Comparison of ENCODE assay signal across 12 cellular contexts in genomic region chr10:31090894-31091607, GRCh38. TPM values are rescaled to one million over a fixed set of nuclear protein-coding genes. Genes with fewer than 3 reads are reported as not detected.
DNase-seq lines count a peak whose midpoint lies in the region; ATAC-seq and TF ChIP-seq lines count a peak whose summit lies in the region.
"Had no signal": no experiment of that assay in that cellular context is flagged by ENCODE, and none has a peak within 500 bp of the region (broad histone marks: within the 10 kb centered on the region; RNA-seq: fewer than 3 reads in every experiment).

No MANE protein-coding gene starts in this region.

- no peak for TF ChIP-seq CTCF in activated CD8-positive, alpha-beta T cell treated with anti-CD3 and anti-CD28 coated beads for 36 hours (IDR thresholded peaks at IDR 0.05)

- DNase-seq in activated T-cell treated with anti-CD3 and anti-CD28 coated beads, Interleukin-2, amount 50 U/mL, for 72 hours, result peak; percentile 13 to 46
- no peak for DNase-seq in activated T-cell treated with anti-CD3 and anti-CD28 coated beads for 4 hours
- peak; percentile 26 for DNase-seq in activated CD8-positive, alpha-beta T cell treated with anti-CD3 and anti-CD28 coated beads for 36 hours
- peak; percentile 41 for DNase-seq in stimulated activated naive B cell treated with anti-CD40 and anti-IgM and Interleukin-4, amounts not matched to agents 10 μg/mL and 1 μg/mL and 100 μg/mL, for 72 hours
- DNase-seq in NCI-H82 (lab: John Stamatoyannopoulos, UW), result no peak
- DNase-seq: activated CD8-positive, alpha-beta memory T cell treated with anti-CD3 and anti-CD28 coated beads for 24 hours; Kasumi-1; kidney; stimulated activated CD4-positive, alpha-beta T cell treated with anti-CD3 and anti-CD28 coated beads, Interleukin-1b, Interleukin-23, amount 100 ng/mL, for 48 hours had no signal

- no peaks in the 10 kb centered on the region for H3K9me3 Mint-ChIP-seq in activated T-cell treated with anti-CD3 and anti-CD28 coated beads, Interleukin-2, amount 50 U/mL, for 72 hours
- no peaks in the 10 kb centered on the region for H3K9me3 Mint-ChIP-seq in activated CD8-positive, alpha-beta T cell treated with anti-CD3 and anti-CD28 coated beads for 36 hours
- no peaks in the 10 kb centered on the region for H3K9me3 Mint-ChIP-seq in stimulated activated naive B cell treated with anti-CD40 and anti-IgM and Interleukin-4, amounts not matched to agents 10 μg/mL and 1 μg/mL and 100 μg/mL, for 72 hours

- CTCF ChIA-PET in activated CD8-positive, alpha-beta T cell treated with anti-CD3 and anti-CD28 coated beads for 36 hours (lab: Charles Lee), result interaction anchor here (0.7 kb wide), 1 partner anchor 9 kb away, joined by 3 read pairs; no protein-coding TSS in a partner anchor

- peaks cover 0 to 1% of the 10 kb centered on the region in 2 donors for H3K36me3 Mint-ChIP-seq in activated T-cell treated with anti-CD3 and anti-CD28 coated beads, Interleukin-2, amount 50 U/mL, for 72 hours (ENCODE audit: insufficient read depth in 2 of 2)
- H3K36me3 Mint-ChIP-seq in activated CD8-positive, alpha-beta T cell treated with anti-CD3 and anti-CD28 coated beads for 36 hours (ENCODE audit: low read depth), result no peaks in the 10 kb centered on the region
- no peaks in the 10 kb centered on the region for H3K36me3 Mint-ChIP-seq in stimulated activated naive B cell treated with anti-CD40 and anti-IgM and Interleukin-4, amounts not matched to agents 10 μg/mL and 1 μg/mL and 100 μg/mL, for 72 hours

- no peak overlapping the region for H3K4me3 Mint-ChIP-seq in activated T-cell treated with anti-CD3 and anti-CD28 coated beads, Interleukin-2, amount 50 U/mL, for 72 hours
- no peak overlapping the region for H3K4me3 Mint-ChIP-seq in activated CD8-positive, alpha-beta T cell treated with anti-CD3 and anti-CD28 coated beads for 36 hours
- H3K4me3 Mint-ChIP-seq in stimulated activated naive B cell treated with anti-CD40 and anti-IgM and Interleukin-4, amounts not matched to agents 10 μg/mL and 1 μg/mL and 100 μg/mL, for 72 hours, result no peak overlapping the region

- peak overlapping the region; percentile 14 for H3K27ac Mint-ChIP-seq in activated T-cell treated with anti-CD3 and anti-CD28 coated beads, Interleukin-2, amount 50 U/mL, for 72 hours
- H3K27ac Mint-ChIP-seq in activated CD8-positive, alpha-beta T cell treated with anti-CD3 and anti-CD28 coated beads for 36 hours, result no peak overlapping the region
- H3K27ac Mint-ChIP-seq in stimulated activated naive B cell treated with anti-CD40 and anti-IgM and Interleukin-4, amounts not matched to agents 10 μg/mL and 1 μg/mL and 100 μg/mL, for 72 hours, result peak overlapping the region; percentile 16

- peak; percentile 87 to 89 for ATAC-seq in activated T-cell treated with anti-CD3 and anti-CD28 coated beads, Interleukin-2, amount 50 U/mL, for 72 hours (replicated peaks in 1 of 2)
- ATAC-seq in HG03159 (IDR thresholded peaks at IDR 0.05; ENCODE audit: unreplicated experiment) (peak; percentile 94), GM21367 (IDR thresholded peaks at IDR 0.05; ENCODE audit: unreplicated experiment) (no peak), HG02840 (IDR thresholded peaks at IDR 0.05; ENCODE audit: low FRiP score, unreplicated experiment) (no peak)
- ATAC-seq in activated CD8-positive, alpha-beta T cell treated with anti-CD3 and anti-CD28 coated beads for 36 hours, result peak; percentile 81
- ATAC-seq in stimulated activated naive B cell treated with anti-CD40 and anti-IgM and Interleukin-4, amounts not matched to agents 10 μg/mL and 1 μg/mL and 100 μg/mL, for 72 hours (replicated peaks), result peak; percentile 95 to 96

- POLR2A ChIA-PET in activated CD8-positive, alpha-beta T cell treated with anti-CD3 and anti-CD28 coated beads for 36 hours (lab: Charles Lee), result interaction anchor here (0.9 kb wide), 1 partner anchor 8 kb away, joined by 3 read pairs; no protein-coding TSS in a partner anchor

- H3K4me1 Mint-ChIP-seq in activated T-cell treated with anti-CD3 and anti-CD28 coated beads, Interleukin-2, amount 50 U/mL, for 72 hours (ENCODE audit: low read depth), result peaks cover 39% of the 10 kb centered on the region
- H3K4me1 Mint-ChIP-seq in activated CD8-positive, alpha-beta T cell treated with anti-CD3 and anti-CD28 coated beads for 36 hours (ENCODE audit: low read depth), result peaks cover 13% of the 10 kb centered on the region
- H3K4me1 Mint-ChIP-seq in stimulated activated naive B cell treated with anti-CD40 and anti-IgM and Interleukin-4, amounts not matched to agents 10 μg/mL and 1 μg/mL and 100 μg/mL, for 72 hours, result peaks cover 4 to 18% of the 10 kb centered on the region in 2 donors

- no peaks in the 10 kb centered on the region for H3K27me3 Mint-ChIP-seq in activated T-cell treated with anti-CD3 and anti-CD28 coated beads, Interleukin-2, amount 50 U/mL, for 72 hours (ENCODE audit: low read depth)
- H3K27me3 Mint-ChIP-seq in activated CD8-positive, alpha-beta T cell treated with anti-CD3 and anti-CD28 coated beads for 36 hours, result no peaks in the 10 kb centered on the region
- H3K27me3 Mint-ChIP-seq in stimulated activated naive B cell treated with anti-CD40 and anti-IgM and Interleukin-4, amounts not matched to agents 10 μg/mL and 1 μg/mL and 100 μg/mL, for 72 hours, result peaks cover 0 to 10% of the 10 kb centered on the region in 2 donors

- intact Hi-C loops in activated CD8-positive, alpha-beta T cell treated with anti-CD3 and anti-CD28 coated beads for 36 hours (cut with micrococcal nuclease), result no loop called here

RNA-seq across cellular contexts. Expression of gene ZNF438, which starts 59.4 kb away (rescaled TPM):
- total RNA-seq in activated T-cell treated with anti-CD3 and anti-CD28 coated beads, Interleukin-2, amount 50 U/mL, for 72 hours, result 1 to 10 TPM; 5.2 to 5.4 TPM
- total RNA-seq in activated CD8-positive, alpha-beta T cell treated with anti-CD3 and anti-CD28 coated beads for 36 hours, result 1 to 10 TPM; 3.0 to 3.9 TPM

Comparison
In these comparisons a context has a peak if more than half of its experiments do, and no peak if none do; other contexts are left out.
1. DNase-seq: peak in activated T-cell treated with anti-CD3 and anti-CD28 coated beads, Interleukin-2, amount 50 U/mL, for 72 hours (2 of 2), activated CD8-positive, alpha-beta T cell treated with anti-CD3 and anti-CD28 coated beads for 36 hours (single experiment) and stimulated activated naive B cell treated with anti-CD40 and anti-IgM and Interleukin-4, amounts not matched to agents 10 μg/mL and 1 μg/mL and 100 μg/mL, for 72 hours (single experiment); none in activated T-cell treated with anti-CD3 and anti-CD28 coated beads for 4 hours (single experiment) and NCI-H82 (single experiment).
2. ATAC-seq: peak in activated T-cell treated with anti-CD3 and anti-CD28 coated beads, Interleukin-2, amount 50 U/mL, for 72 hours (2 of 2), HG03159 (single experiment), activated CD8-positive, alpha-beta T cell treated with anti-CD3 and anti-CD28 coated beads for 36 hours (single experiment) and stimulated activated naive B cell treated with anti-CD40 and anti-IgM and Interleukin-4, amounts not matched to agents 10 μg/mL and 1 μg/mL and 100 μg/mL, for 72 hours (2 of 2); none in GM21367 (single experiment) and HG02840 (single experiment).